ENCODE assay signal across 24 cellular contexts in genomic region chrX:20980426-20980825, GRCh38.
"Had no signal": no experiment of that assay in that cellular context is flagged by ENCODE, and none has a peak within 500 bp of the region (broad histone marks: within the 10 kb centered on the region; RNA-seq: fewer than 3 reads in every experiment).

No MANE protein-coding gene starts in this region.

- H3K36me3 Mint-ChIP-seq: activated naive CD8-positive, alpha-beta T cell treated with anti-CD3 and anti-CD28 coated beads, Interleukin-2, amount 10 ng/mL, durations not matched to agents 7 days and 5 days; memory B cell; natural killer cell treated with Interleukin-12 subunit alpha and Interleukin-12 subunit beta and Interleukin-15 and Interleukin-18, amount 100 ng/mL, for 72 hours; stimulated activated effector memory CD8-positive, alpha-beta T cell treated with anti-CD3 and anti-CD28 coated beads, Interleukin-12 subunit alpha, Interleukin-12 subunit beta, amount 100 ng/mL, for 72 hours had no signal

- H3K27me3 ChIP-seq: gastroesophageal sphincter, heart left ventricle, right lobe of liver, stomach, suprapubic skin, tibial nerve had no signal

- H3K4me3 Mint-ChIP-seq: activated CD4-positive, alpha-beta memory T cell treated with anti-CD3 and anti-CD28 coated beads, Interleukin-2, amount 10 ng/mL, durations not matched to agents 7 days and 5 days; activated CD4-positive, alpha-beta T cell treated with anti-CD3 and anti-CD28 coated beads, Interleukin-2, amount 10 ng/mL, durations not matched to agents 24 days and 14 days; activated naive CD4-positive, alpha-beta T cell treated with anti-CD3 and anti-CD28 coated beads for 36 hours; activated naive CD8-positive, alpha-beta T cell treated with anti-CD3 and anti-CD28 coated beads, Interleukin-2, amount 10 ng/mL, durations not matched to agents 7 days and 5 days; activated T-cell treated with anti-CD3 and anti-CD28 coated beads, Interleukin-2, amount 50 U/mL, for 72 hours; memory B cell; natural killer cell treated with Interleukin-12 subunit alpha and Interleukin-12 subunit beta and Interleukin-15 and Interleukin-18, amount 100 ng/mL, for 72 hours; stimulated activated effector memory CD8-positive, alpha-beta T cell treated with anti-CD3 and anti-CD28 coated beads, Interleukin-12 subunit alpha, Interleukin-12 subunit beta, amount 100 ng/mL, for 72 hours had no signal

- H3K4me3 ChIP-seq: gastroesophageal sphincter, heart left ventricle, right lobe of liver, skin epidermis, stomach, suprapubic skin, tibial nerve had no signal

- ATAC-seq: activated CD4-positive, CD25-positive, alpha-beta regulatory T cell treated with anti-CD3 and anti-CD28 coated beads, Interleukin-2, amount 50 U/mL, for 24 hours; activated T-cell treated with anti-CD3 and anti-CD28 coated beads, Interleukin-2, amount 50 U/mL, for 72 hours; gastroesophageal sphincter; heart left ventricle; left cardiac atrium; natural killer cell treated with Interleukin-12 subunit alpha and Interleukin-12 subunit beta and Interleukin-15 and Interleukin-18, amount 100 ng/mL, for 72 hours; right lobe of liver; stimulated activated effector memory CD8-positive, alpha-beta T cell treated with anti-CD3 and anti-CD28 coated beads, Interleukin-12 subunit alpha, Interleukin-12 subunit beta, amount 100 ng/mL, for 72 hours had no signal

- H3K36me3 ChIP-seq: gastroesophageal sphincter, heart left ventricle, right lobe of liver, stomach, suprapubic skin, tibial nerve had no signal

- DNase-seq: activated CD4-positive, alpha-beta memory T cell treated with anti-CD3 and anti-CD28 coated beads, Interleukin-2, amount 10 ng/mL, durations not matched to agents 7 days and 5 days; activated CD4-positive, alpha-beta T cell treated with anti-CD3 and anti-CD28 coated beads, Interleukin-2, amount 10 ng/mL, durations not matched to agents 24 days and 14 days; activated effector memory CD4-positive, alpha-beta T cell treated with Interleukin-2 at 50 U/mL for 16 hours; activated naive CD4-positive, alpha-beta T cell treated with anti-CD3 and anti-CD28 coated beads for 36 hours; activated naive CD8-positive, alpha-beta T cell treated with anti-CD3 and anti-CD28 coated beads, Interleukin-2, amount 10 ng/mL, durations not matched to agents 7 days and 5 days; activated T-cell treated with anti-CD3 and anti-CD28 coated beads, Interleukin-2, amount 50 U/mL, for 72 hours; amniotic stem cell; cortex of kidney; heart left ventricle; left cardiac atrium; nucleus accumbens; right lobe of liver; stimulated activated CD4-positive, alpha-beta T cell treated with anti-CD3 and anti-CD28 coated beads, Interleukin-1b, Interleukin-23, amount 100 ng/mL, for 48 hours; stomach had no signal

- H3K4me1 Mint-ChIP-seq: activated CD4-positive, alpha-beta memory T cell treated with anti-CD3 and anti-CD28 coated beads, Interleukin-2, amount 10 ng/mL, durations not matched to agents 7 days and 5 days; activated CD4-positive, alpha-beta T cell treated with anti-CD3 and anti-CD28 coated beads, Interleukin-2, amount 10 ng/mL, durations not matched to agents 24 days and 14 days; memory B cell; stimulated activated effector memory CD8-positive, alpha-beta T cell treated with anti-CD3 and anti-CD28 coated beads, Interleukin-12 subunit alpha, Interleukin-12 subunit beta, amount 100 ng/mL, for 72 hours had no signal

- H3K4me1 ChIP-seq: gastroesophageal sphincter, heart left ventricle, right lobe of liver, stomach, suprapubic skin, tibial nerve had no signal

- H3K27ac Mint-ChIP-seq: activated CD4-positive, alpha-beta memory T cell treated with anti-CD3 and anti-CD28 coated beads, Interleukin-2, amount 10 ng/mL, durations not matched to agents 7 days and 5 days; activated CD4-positive, alpha-beta T cell treated with anti-CD3 and anti-CD28 coated beads, Interleukin-2, amount 10 ng/mL, durations not matched to agents 24 days and 14 days; activated naive CD4-positive, alpha-beta T cell treated with anti-CD3 and anti-CD28 coated beads for 36 hours; activated naive CD8-positive, alpha-beta T cell treated with anti-CD3 and anti-CD28 coated beads, Interleukin-2, amount 10 ng/mL, durations not matched to agents 7 days and 5 days; activated T-cell treated with anti-CD3 and anti-CD28 coated beads, Interleukin-2, amount 50 U/mL, for 72 hours; memory B cell; natural killer cell treated with Interleukin-12 subunit alpha and Interleukin-12 subunit beta and Interleukin-15 and Interleukin-18, amount 100 ng/mL, for 72 hours; stimulated activated effector memory CD8-positive, alpha-beta T cell treated with anti-CD3 and anti-CD28 coated beads, Interleukin-12 subunit alpha, Interleukin-12 subunit beta, amount 100 ng/mL, for 72 hours had no signal

- H3K9me3 Mint-ChIP-seq: activated CD4-positive, alpha-beta memory T cell treated with anti-CD3 and anti-CD28 coated beads, Interleukin-2, amount 10 ng/mL, durations not matched to agents 7 days and 5 days; activated CD4-positive, alpha-beta T cell treated with anti-CD3 and anti-CD28 coated beads, Interleukin-2, amount 10 ng/mL, durations not matched to agents 24 days and 14 days; activated naive CD4-positive, alpha-beta T cell treated with anti-CD3 and anti-CD28 coated beads for 36 hours; activated naive CD8-positive, alpha-beta T cell treated with anti-CD3 and anti-CD28 coated beads, Interleukin-2, amount 10 ng/mL, durations not matched to agents 7 days and 5 days; activated T-cell treated with anti-CD3 and anti-CD28 coated beads, Interleukin-2, amount 50 U/mL, for 72 hours had no signal

- H3K9me3 ChIP-seq: gastroesophageal sphincter, heart left ventricle, right lobe of liver, stomach, suprapubic skin, tibial nerve had no signal

- H3K27me3 Mint-ChIP-seq: activated CD4-positive, alpha-beta memory T cell treated with anti-CD3 and anti-CD28 coated beads, Interleukin-2, amount 10 ng/mL, durations not matched to agents 7 days and 5 days; activated CD4-positive, alpha-beta T cell treated with anti-CD3 and anti-CD28 coated beads, Interleukin-2, amount 10 ng/mL, durations not matched to agents 24 days and 14 days; memory B cell; natural killer cell treated with Interleukin-12 subunit alpha and Interleukin-12 subunit beta and Interleukin-15 and Interleukin-18, amount 100 ng/mL, for 72 hours had no signal

- H3K27ac ChIP-seq: epithelial cell of prostate, gastroesophageal sphincter, heart left ventricle, right lobe of liver, skin epidermis, stomach, suprapubic skin, tibial nerve, VCaP had no signal
